In genomic region chr10:84428711-84429110, GRCh38 we compare ENCODE assay signal across 27 cellular contexts.
"Had no signal": no experiment of that assay in that cellular context is flagged by ENCODE, and none has a peak within 500 bp of the region (broad histone marks: within the 10 kb centered on the region; RNA-seq: fewer than 3 reads in every experiment).

No MANE protein-coding gene starts in this region.

- DNase-seq: activated CD4-positive, alpha-beta T cell treated with anti-CD3 and anti-CD28 coated beads, Interleukin-2, amount 10 ng/mL, durations not matched to agents 7 days and 5 days; activated CD8-positive, alpha-beta memory T cell treated with anti-CD3 and anti-CD28 coated beads, Interleukin-2, amount 10 ng/mL, durations not matched to agents 7 days and 5 days; activated CD8-positive, alpha-beta T cell treated with anti-CD3 and anti-CD28 coated beads for 36 hours; activated naive CD4-positive, alpha-beta T cell; activated naive CD8-positive, alpha-beta T cell treated with anti-CD3 and anti-CD28 coated beads for 36 hours; activated T-cell treated with anti-CD3 and anti-CD28 coated beads, Interleukin-2, amount 50 U/mL, for 48 hours; amniotic stem cell; brain microvascular endothelial cell; dermis blood vessel endothelial cell; effector CD4-positive, alpha-beta T cell; gastrocnemius medialis; islet precursor cell; naive thymus-derived CD4-positive, alpha-beta T cell; ovary; stimulated activated CD4-positive, alpha-beta T cell treated with anti-CD3 and anti-CD28 coated beads, Interleukin-2, amount 100 ng/mL, for 48 hours; stimulated activated naive CD4-positive, alpha-beta T cell treated with Interleukin-2 at 50 U/mL for 16 hours; SW 1271; T1000; transverse colon; WERI-Rb-1 had no signal

- ATAC-seq: activated CD4-positive, CD25-positive, alpha-beta regulatory T cell treated with anti-CD3 and anti-CD28 coated beads, Interleukin-2, amount 50 U/mL, for 24 hours; activated CD8-positive, alpha-beta memory T cell treated with anti-CD3 and anti-CD28 coated beads, Interleukin-2, amount 10 ng/mL, durations not matched to agents 7 days and 5 days; activated CD8-positive, alpha-beta T cell treated with anti-CD3 and anti-CD28 coated beads for 36 hours; gastrocnemius medialis; naive thymus-derived CD4-positive, alpha-beta T cell had no signal

- H3K27ac ChIP-seq: brain microvascular endothelial cell, esophagus muscularis mucosa, hepatocyte, ovary, prostate gland, transverse colon, WERI-Rb-1 had no signal

- H3K9me3 Mint-ChIP-seq: activated CD4-positive, alpha-beta T cell treated with anti-CD3 and anti-CD28 coated beads, Interleukin-2, amount 10 ng/mL, durations not matched to agents 7 days and 5 days; activated CD8-positive, alpha-beta T cell treated with anti-CD3 and anti-CD28 coated beads for 36 hours; activated naive CD8-positive, alpha-beta T cell treated with anti-CD3 and anti-CD28 coated beads for 36 hours; central memory CD8-positive, alpha-beta T cell; T-helper 1 cell treated with Interleukin-12 subunit alpha and Interleukin-12 subunit beta and Interleukin-4 antibody, amounts not matched to agents 30 μg/mL and 1 μg/mL, for 36 hours had no signal

- H3K4me2 ChIP-seq: hepatocyte had no signal

- H3K9me3 ChIP-seq: esophagus muscularis mucosa, gastrocnemius medialis, ovary, prostate gland, transverse colon had no signal

- H2AFZ ChIP-seq: hepatocyte had no signal

- H3K27me3 Mint-ChIP-seq: activated CD4-positive, alpha-beta T cell treated with anti-CD3 and anti-CD28 coated beads, Interleukin-2, amount 10 ng/mL, durations not matched to agents 7 days and 5 days; activated CD8-positive, alpha-beta memory T cell treated with anti-CD3 and anti-CD28 coated beads, Interleukin-2, amount 10 ng/mL, durations not matched to agents 7 days and 5 days; activated CD8-positive, alpha-beta T cell treated with anti-CD3 and anti-CD28 coated beads for 36 hours; activated naive CD8-positive, alpha-beta T cell treated with anti-CD3 and anti-CD28 coated beads for 36 hours; central memory CD8-positive, alpha-beta T cell; naive thymus-derived CD4-positive, alpha-beta T cell had no signal

- H3K27me3 ChIP-seq: brain microvascular endothelial cell, esophagus muscularis mucosa, gastrocnemius medialis, hepatocyte, ovary, transverse colon had no signal

- H3K27ac Mint-ChIP-seq: activated CD4-positive, alpha-beta T cell treated with anti-CD3 and anti-CD28 coated beads, Interleukin-2, amount 10 ng/mL, durations not matched to agents 7 days and 5 days; activated CD8-positive, alpha-beta memory T cell treated with anti-CD3 and anti-CD28 coated beads, Interleukin-2, amount 10 ng/mL, durations not matched to agents 7 days and 5 days; activated CD8-positive, alpha-beta T cell treated with anti-CD3 and anti-CD28 coated beads for 36 hours; activated naive CD8-positive, alpha-beta T cell treated with anti-CD3 and anti-CD28 coated beads for 36 hours; mesothelial cell of epicardium; T-helper 1 cell treated with Interleukin-12 subunit alpha and Interleukin-12 subunit beta and Interleukin-4 antibody, amounts not matched to agents 30 μg/mL and 1 μg/mL, for 36 hours had no signal

- H3K4me3 ChIP-seq: esophagus muscularis mucosa, hepatocyte, ovary, prostate gland, transverse colon had no signal

- H3K36me3 ChIP-seq: brain microvascular endothelial cell, esophagus muscularis mucosa, gastrocnemius medialis, ovary, prostate gland, WERI-Rb-1 had no signal

- H3K4me1 ChIP-seq: prostate gland had no signal

- H3K4me3 Mint-ChIP-seq: activated CD4-positive, alpha-beta T cell treated with anti-CD3 and anti-CD28 coated beads, Interleukin-2, amount 10 ng/mL, durations not matched to agents 7 days and 5 days; activated CD8-positive, alpha-beta memory T cell treated with anti-CD3 and anti-CD28 coated beads, Interleukin-2, amount 10 ng/mL, durations not matched to agents 7 days and 5 days; activated CD8-positive, alpha-beta T cell treated with anti-CD3 and anti-CD28 coated beads for 36 hours; activated naive CD8-positive, alpha-beta T cell treated with anti-CD3 and anti-CD28 coated beads for 36 hours; central memory CD8-positive, alpha-beta T cell; mesothelial cell of epicardium; naive thymus-derived CD4-positive, alpha-beta T cell; T-helper 1 cell treated with Interleukin-12 subunit alpha and Interleukin-12 subunit beta and Interleukin-4 antibody, amounts not matched to agents 30 μg/mL and 1 μg/mL, for 36 hours had no signal
